ENCODE assay signal across 24 cellular contexts in the genomic region with DNA sequence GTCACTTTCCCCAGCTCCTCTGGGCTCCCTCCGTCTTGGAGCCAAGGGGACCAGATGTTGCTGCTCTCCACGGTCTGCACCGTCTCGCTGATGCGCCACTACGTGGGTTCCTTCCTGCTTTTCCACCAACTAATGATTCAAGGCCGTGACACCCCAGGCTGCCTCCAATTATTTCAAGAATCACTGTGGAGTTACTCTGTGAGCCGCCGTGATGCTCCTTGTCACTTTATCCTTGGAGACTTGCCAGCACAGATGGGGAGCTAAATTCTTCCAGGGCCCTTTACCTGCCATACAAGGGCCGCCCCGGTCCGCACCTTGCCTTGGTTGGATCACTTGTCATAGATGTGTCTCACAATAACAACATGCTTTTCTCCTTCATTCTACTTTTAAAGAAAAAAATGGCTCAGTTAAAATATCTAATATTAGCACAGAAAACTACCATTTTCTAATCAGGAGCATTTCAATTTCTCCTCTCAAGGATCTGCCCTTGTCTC.
"Had no signal": no experiment of that assay in that cellular context is flagged by ENCODE, and none has a peak within 500 bp of the region (broad histone marks: within the 10 kb centered on the region; RNA-seq: fewer than 3 reads in every experiment).

No MANE protein-coding gene starts in this region.

- H3K27ac ChIP-seq: breast epithelium, left lung, lower lobe of right lung, thoracic aorta, uterus, WERI-Rb-1 had no signal

- H3K4me3 ChIP-seq: breast epithelium, left lung, lower lobe of right lung, thoracic aorta, uterus had no signal

- H3K27ac Mint-ChIP-seq: activated naive CD4-positive, alpha-beta T cell treated with anti-CD3 and anti-CD28 coated beads, Interleukin-2, amount 50 U/mL, for 72 hours; activated T-helper 2 cell treated with anti-CD3 and anti-CD28 coated beads, Interferon-gamma antibody, Interleukin-2, Interleukin-4, amounts not matched to agents 10 μg/mL and 5 μg/mL and 100 μg/mL, durations not matched to agents 14 hours and 24 hours and 36 hours; T-helper 17 cell had no signal

- H3K4me1 ChIP-seq: breast epithelium, left lung, lower lobe of right lung, uterus had no signal

- DNase-seq: activated CD4-positive, alpha-beta T cell treated with anti-CD3 and anti-CD28 coated beads for 48 hours; activated CD4-positive, alpha-beta T cell treated with anti-CD3 and anti-CD28 coated beads, Interleukin-2, amount 50 U/mL, for 48 hours; activated T-cell treated with anti-CD3 and anti-CD28 coated beads, Interleukin-2, amount 50 U/mL, for 48 hours; central memory CD4-positive, alpha-beta T cell; dermis blood vessel endothelial cell; effector CD8-positive, alpha-beta T cell; left lung; lower lobe of right lung; mesenchymal stem cell; naive thymus-derived CD8-positive, alpha-beta T cell; posterior cingulate gyrus; right cardiac atrium; stimulated activated CD4-positive, alpha-beta T cell treated with anti-CD3 and anti-CD28 coated beads, Interleukin-15, amount 100 ng/mL, for 24 hours; stimulated activated naive CD8-positive, alpha-beta T cell treated with anti-CD3 and anti-CD28 coated beads, Interleukin-15, Interleukin-2, amounts not matched to agents 100 U/mL and 50 U/mL, for 24 hours; T-helper 17 cell; T1000; trophoblast cell; uterus; WERI-Rb-1 had no signal

- H3K4me1 Mint-ChIP-seq: naive thymus-derived CD8-positive, alpha-beta T cell; T-helper 17 cell had no signal

- H3K4me3 Mint-ChIP-seq: naive thymus-derived CD8-positive, alpha-beta T cell; T-helper 17 cell had no signal

- H3K9me3 ChIP-seq: breast epithelium, left lung, lower lobe of right lung, thoracic aorta, uterus had no signal

- H3K9me3 Mint-ChIP-seq: activated naive CD4-positive, alpha-beta T cell treated with anti-CD3 and anti-CD28 coated beads, Interleukin-2, amount 50 U/mL, for 72 hours; activated T-helper 2 cell treated with anti-CD3 and anti-CD28 coated beads, Interferon-gamma antibody, Interleukin-2, Interleukin-4, amounts not matched to agents 10 μg/mL and 5 μg/mL and 100 μg/mL, durations not matched to agents 14 hours and 24 hours and 36 hours; naive thymus-derived CD8-positive, alpha-beta T cell had no signal

- H3K36me3 ChIP-seq: breast epithelium, left lung, lower lobe of right lung, thoracic aorta, uterus, WERI-Rb-1 had no signal

- ATAC-seq: activated CD4-positive, CD25-positive, alpha-beta regulatory T cell treated with anti-CD3 and anti-CD28 coated beads, Interleukin-2, amount 50 U/mL, for 24 hours; activated naive CD4-positive, alpha-beta T cell treated with anti-CD3 and anti-CD28 coated beads, Interleukin-2, amount 50 U/mL, for 72 hours; left lung; lower lobe of right lung; naive thymus-derived CD8-positive, alpha-beta T cell; right cardiac atrium; stimulated activated naive CD8-positive, alpha-beta T cell treated with anti-CD3 and anti-CD28 coated beads, Interleukin-15, Interleukin-2, amounts not matched to agents 100 U/mL and 50 U/mL, for 24 hours; T-helper 17 cell had no signal

- H3K27me3 ChIP-seq: breast epithelium, uterus had no signal

- H3K36me3 Mint-ChIP-seq: activated naive CD4-positive, alpha-beta T cell treated with anti-CD3 and anti-CD28 coated beads, Interleukin-2, amount 50 U/mL, for 72 hours; naive thymus-derived CD8-positive, alpha-beta T cell had no signal
